Comparison of ENCODE assay signal across 22 cellular contexts in the genomic region with DNA sequence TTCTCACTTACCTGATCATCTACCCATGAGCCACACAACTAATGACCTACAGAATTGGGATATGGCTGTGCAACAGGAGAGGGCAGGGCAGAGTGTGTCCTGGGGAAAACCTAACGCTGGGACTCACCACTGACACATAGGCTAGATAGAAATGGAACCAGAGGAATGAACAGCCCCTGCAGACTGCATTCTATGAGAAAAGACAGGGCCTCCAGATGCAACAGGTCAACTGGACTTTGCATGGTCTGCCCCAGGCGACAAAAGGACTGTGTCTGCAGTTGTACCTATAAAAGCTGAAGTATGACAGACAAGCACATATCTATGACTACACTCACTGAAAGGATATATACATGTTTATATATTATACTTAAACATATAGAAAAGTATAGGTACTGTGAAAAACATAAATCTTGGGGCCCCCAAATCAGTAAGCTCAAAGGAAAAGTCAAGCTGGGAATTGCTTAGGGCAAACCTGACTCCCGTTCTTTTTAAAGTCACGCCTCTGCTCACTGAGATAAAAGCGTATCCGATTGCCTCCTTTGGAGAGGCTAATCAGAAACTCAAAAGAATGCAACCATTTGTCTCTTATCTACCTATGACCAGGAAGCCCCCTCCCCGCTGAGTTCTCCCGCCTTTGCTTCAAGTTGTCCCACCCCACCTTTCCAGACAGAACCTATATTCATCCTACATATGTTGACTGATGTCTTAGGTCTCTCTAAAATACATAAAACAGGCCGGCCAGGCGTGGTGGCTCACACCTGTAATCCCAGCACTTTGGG.
A peak's percentile ranks its signal among the peaks of the same experiment; 100 is the strongest.
DNase-seq lines count a peak whose midpoint lies in the region; ATAC-seq, FAIRE-seq and TF ChIP-seq lines count a peak whose summit lies in the region.
"Had no signal": no experiment of that assay in that cellular context is flagged by ENCODE, and none has a peak within 500 bp of the region (broad histone marks: within the 10 kb centered on the region; RNA-seq: fewer than 3 reads in every experiment).

No MANE protein-coding gene starts in this region.

- peaks cover 64% of the 10 kb centered on the region for H3K4me1 Mint-ChIP-seq in WTC11
- no peaks in the 10 kb centered on the region for H3K4me1 Mint-ChIP-seq in natural killer cell treated with Interleukin-12 subunit alpha and Interleukin-12 subunit beta and Interleukin-15 and Interleukin-18, amount 100 ng/mL, for 72 hours (ENCODE audit: low read depth in 2 of 2)

- H3K4me2 ChIP-seq in HepG2 (ENCODE audit: low read depth, low read length): no peak overlapping the region

- CTCF ChIA-PET in HepG2 (lab: Yijun Ruan, JAX; ENCODE audit: low intra/inter-chr PET ratio, low total read pairs) (no interaction called here), WTC11 (lab: Charles Lee) (no interaction called here)

- no peak overlapping the region for H3K9ac ChIP-seq in HepG2 (ENCODE audit: insufficient read depth, low read depth, low read length)

- H3K9me3 ChIP-seq in HepG2 (ENCODE audit: low read length) (no peaks in the 10 kb centered on the region), right lobe of liver (no peaks in the 10 kb centered on the region)
- H3K9me3 ChIP-seq: SJSA1 had no signal

- TF ChIP-seq POLR2A in HepG2 (IDR thresholded peaks at IDR 0.05; ENCODE audit: insufficient read depth in 1 of 2, low read depth in 2 of 2, low read length in 2 of 2) (no peak), right lobe of liver (IDR thresholded peaks at IDR 0.05) (no peak)

- peak overlapping the region; percentile 64; the same call in 1 of the 2 replicates for H3K27ac Mint-ChIP-seq in WTC11
- H3K27ac Mint-ChIP-seq in natural killer cell treated with Interleukin-12 subunit alpha and Interleukin-12 subunit beta and Interleukin-15 and Interleukin-18, amount 100 ng/mL, for 72 hours: no peak overlapping the region
- H3K27ac Mint-ChIP-seq: HFFc6 had no signal

- H3K36me3 ChIP-seq in HepG2 (replicated peaks in 1 of 2; ENCODE audit: control insufficient read depth in 1 of 2, insufficient read depth in 2 of 2, low read length in 2 of 2) (no peaks in the 10 kb centered on the region), right lobe of liver (no peaks in the 10 kb centered on the region)
- H3K36me3 ChIP-seq: SJSA1 had no signal

- H2AFZ ChIP-seq in HepG2 (ENCODE audit: low read length): no peak overlapping the region

- H3K79me2 ChIP-seq in HepG2 (ENCODE audit: insufficient read depth, low read length): peaks cover 82% of the 10 kb centered on the region

- TF ChIP-seq EP300 in HepG2 (IDR thresholded peaks at IDR 0.05; ENCODE audit: low read depth in 2 of 2, low read length in 2 of 2): no peak
- no peak for TF ChIP-seq EP300 in HepG2 (CRISPR knock-in tag; IDR thresholded peaks at IDR 0.05; ENCODE audit: borderline replicate concordance)

- no peak for FAIRE-seq in HepG2 (lab: Jason Lieb, UNC)
- FAIRE-seq: GM12878, H54 had no signal

- H4K20me1 ChIP-seq in HepG2 (ENCODE audit: insufficient read depth, low read length): no peaks in the 10 kb centered on the region; the same call in 1 of the 2 replicates

- peaks cover 51% of the 10 kb centered on the region for H3K4me1 ChIP-seq in HepG2 (ENCODE audit: insufficient read depth, low read length)
- H3K4me1 ChIP-seq in right lobe of liver: no peaks in the 10 kb centered on the region

- no peaks in the 10 kb centered on the region for H3K27me3 Mint-ChIP-seq in WTC11 (ENCODE audit: low read depth)
- peaks cover 8 to 14% of the 10 kb centered on the region in 2 donors for H3K27me3 Mint-ChIP-seq in natural killer cell treated with Interleukin-12 subunit alpha and Interleukin-12 subunit beta and Interleukin-15 and Interleukin-18, amount 100 ng/mL, for 72 hours

- H3K27me3 ChIP-seq in HepG2 (ENCODE audit: control insufficient read depth in 1 of 2, insufficient read depth in 2 of 2, low read length in 2 of 2) (no peaks in the 10 kb centered on the region), right lobe of liver (no peaks in the 10 kb centered on the region)
- H3K27me3 ChIP-seq: SJSA1 had no signal

- H3K9me3 Mint-ChIP-seq in WTC11: peaks cover 3% of the 10 kb centered on the region; the same call in 1 of the 2 replicates
- H3K9me3 Mint-ChIP-seq in natural killer cell treated with Interleukin-12 subunit alpha and Interleukin-12 subunit beta and Interleukin-15 and Interleukin-18, amount 100 ng/mL, for 72 hours: no peaks in the 10 kb centered on the region
- H3K9me3 Mint-ChIP-seq: HFFc6 had no signal

- H3K36me3 Mint-ChIP-seq in WTC11: no peaks in the 10 kb centered on the region
- H3K36me3 Mint-ChIP-seq in natural killer cell treated with Interleukin-12 subunit alpha and Interleukin-12 subunit beta and Interleukin-15 and Interleukin-18, amount 100 ng/mL, for 72 hours: no peaks in the 10 kb centered on the region

- WGBS in HepG2 (ENCODE audit: low lambda C conversion rate): 95% methylated on average over 10 of the region's 10 CpGs
- 93% methylated on average over 10 of the region's 10 CpGs for WGBS in right lobe of liver (ENCODE audit: insufficient coverage, low coverage, low lambda C conversion rate, missing lambda C conversion rate)

- DNase-seq in HepG2 (ENCODE audit: low spot score): no peak
- DNase-seq in right lobe of liver: no peak
- no peak for DNase-seq in WTC11 (ENCODE audit: low spot score)
- DNase-seq in left colon: no peak
- no peak for DNase-seq in stimulated activated CD4-positive, alpha-beta T cell treated with anti-CD3 and anti-CD28 coated beads, Interleukin-2, amount 100 ng/mL, for 24 hours
- DNase-seq in natural killer cell treated with Interleukin-12 subunit alpha and Interleukin-12 subunit beta and Interleukin-15 and Interleukin-18, amount 100 ng/mL, for 72 hours (ENCODE audit: low spot score): no peak
- DNase-seq in DMS114 treated with DMSO at 0.1 percent for 48 hours (lab: John Stamatoyannopoulos, UW; ENCODE audit: unreplicated experiment): no peak
- DNase-seq in glomerular visceral epithelial cell (ENCODE audit: extremely low spot score): no peak
- DNase-seq: AML-193, C1 segment of cervical spinal cord, DMS79, HFFc6, Kasumi-1, NCI-H1694, NCI-H2081, NCI-H446, NCI-H526 had no signal

- in situ Hi-C loops in HepG2 (cut with HindIII; ENCODE audit: extremely low pct_ligation_motif_present, low pct_unique_long_range_greater_than_20kb): no loop called here

- no TSS peak for BruUV-seq in HepG2 (replicated peaks; lab: Mats Ljungman, UMichigan)

- POLR2A ChIA-PET in HepG2 (lab: Yijun Ruan, JAX): no interaction called here
- POLR2A ChIA-PET in WTC11 (lab: Charles Lee): no interaction called here

- peak; percentile 72 for ATAC-seq in HepG2
- ATAC-seq in right lobe of liver: no peak
- no peak for ATAC-seq in WTC11
- peak; percentile 6 for ATAC-seq in left colon
- no peak for ATAC-seq in natural killer cell treated with Interleukin-12 subunit alpha and Interleukin-12 subunit beta and Interleukin-15 and Interleukin-18, amount 100 ng/mL, for 72 hours
- ATAC-seq: GM12878, Right ventricle myocardium inferior had no signal

- H3K4me3 ChIP-seq in HepG2 (replicated peaks in 1 of 3; ENCODE audit: insufficient read depth in 1 of 3, low read depth in 2 of 3, low read length in 3 of 3) (no peak overlapping the region), right lobe of liver (no peak overlapping the region)
- H3K4me3 ChIP-seq: GM12878, SJSA1 had no signal

- intact Hi-C loops in HepG2 (cut with micrococcal nuclease; ENCODE audit: unreplicated experiment) (no loop called here), right lobe of liver (cut with DNase I) (no loop called here), left colon (cut with DNase I, micrococcal nuclease) (no loop called here)

- TF ChIP-seq CTCF in HepG2 (CRISPR knock-in tag; IDR thresholded peaks at IDR 0.05) (no peak), right lobe of liver (IDR thresholded peaks at IDR 0.05) (no peak), WTC11 (IDR thresholded peaks at IDR 0.05) (no peak)

- no peak for TF ChIP-seq RAD21 in HepG2 (CRISPR knock-in tag; IDR thresholded peaks at IDR 0.05)

- H3K27ac ChIP-seq in HepG2 (ENCODE audit: extremely low read length, insufficient read depth, low read length) (peak overlapping the region; percentile 25), right lobe of liver (no peak overlapping the region)
- H3K27ac ChIP-seq: HL-60, SJSA1 had no signal

- H3K4me3 Mint-ChIP-seq in WTC11: no peak overlapping the region
- no peak overlapping the region for H3K4me3 Mint-ChIP-seq in natural killer cell treated with Interleukin-12 subunit alpha and Interleukin-12 subunit beta and Interleukin-15 and Interleukin-18, amount 100 ng/mL, for 72 hours
- H3K4me3 Mint-ChIP-seq: HFFc6 had no signal

TF ChIP-seq in HepG2, 621 proteins besides CTCF, POLR2A, EP300 and RAD21 (continues in another document):
- TF ChIP-seq ATRX (CRISPR knock-in tag; IDR thresholded peaks at IDR 0.05; ENCODE audit: borderline replicate concordance) (no peak), ZFP36L1 (CRISPR knock-in tag; IDR thresholded peaks at IDR 0.05) (no peak), CCDC6 (CRISPR knock-in tag; IDR thresholded peaks at IDR 0.05) (0 out of 2 replicates have a peak, but pooled peaks have one; percentile 1), POGZ (CRISPR knock-in tag; IDR thresholded peaks at IDR 0.05) (peak; percentile 51), MTA3 (CRISPR knock-in tag; IDR thresholded peaks at IDR 0.05) (no peak), ZNF644 (CRISPR knock-in tag; IDR thresholded peaks at IDR 0.05; ENCODE audit: low read depth) (0 out of 2 replicates have a peak, but pooled peaks have one; percentile 9), HNF4A (CRISPR knock-in tag; IDR thresholded peaks at IDR 0.05) (peak; percentile 17; the same call in 1 of the 2 replicates), ZNF460 (CRISPR knock-in tag; IDR thresholded peaks at IDR 0.05; ENCODE audit: borderline replicate concordance) (peak; percentile 41; the same call in 1 of the 2 replicates)

TF ChIP-seq in WTC11, 78 proteins besides CTCF, POLR2A, EP300 and RAD21 (continues in another document):
- TF ChIP-seq GRHL2 (CRISPR knock-in tag; IDR thresholded peaks at IDR 0.05; ENCODE audit: insufficient replicate concordance, severe bottlenecking) (no peak), ATF6 (CRISPR knock-in tag; IDR thresholded peaks at IDR 0.05) (no peak)

Comparison
In these comparisons a context has a peak if more than half of its experiments do, and no peak if none do; other contexts are left out.
1. ATAC-seq: peak in HepG2 (single experiment) and left colon (single experiment); none in right lobe of liver (0 of 4), WTC11 (single experiment) and natural killer cell treated with Interleukin-12 subunit alpha and Interleukin-12 subunit beta and Interleukin-15 and Interleukin-18, amount 100 ng/mL, for 72 hours (0 of 2).
2. Of the 50 proteins assayed by ChIP-seq in both HepG2 and WTC11: peak only in HepG2: ZNF317; only in WTC11: none; in both: none; in neither: 49.